Comparison of ENCODE assay signal across 27 cellular contexts in the genomic region with DNA sequence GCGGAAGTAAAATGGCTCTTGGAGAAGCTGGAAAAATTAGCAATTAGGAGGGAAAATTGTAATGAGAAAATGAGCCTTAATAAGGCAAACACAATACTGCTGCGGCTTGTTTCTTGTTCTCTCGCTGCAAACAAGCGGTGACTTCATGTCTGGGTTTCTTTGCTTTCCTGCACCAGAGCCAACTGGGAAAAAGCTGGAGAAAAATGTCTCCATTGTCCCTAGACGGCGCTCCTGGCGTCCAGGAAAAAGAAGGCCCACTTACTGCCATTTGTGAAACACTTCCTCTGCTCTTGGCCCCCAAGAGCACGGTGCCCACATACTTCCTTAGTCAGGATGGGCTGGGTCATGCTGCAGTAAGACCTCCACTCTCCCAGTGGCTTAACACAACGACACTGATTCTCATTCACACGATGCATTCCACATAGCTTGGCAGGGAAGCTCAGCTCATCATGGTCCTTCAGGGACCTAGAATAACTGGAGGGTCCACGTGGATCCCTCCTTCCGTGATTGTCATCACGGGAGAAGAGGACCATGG.
"Had no signal": no experiment of that assay in that cellular context is flagged by ENCODE, and none has a peak within 500 bp of the region (broad histone marks: within the 10 kb centered on the region; RNA-seq: fewer than 3 reads in every experiment).

No MANE protein-coding gene starts in this region.

- H3K4me1 Mint-ChIP-seq: activated CD4-positive, alpha-beta memory T cell treated with anti-CD3 and anti-CD28 coated beads, Interleukin-2, amount 10 ng/mL, durations not matched to agents 7 days and 5 days; activated CD4-positive, alpha-beta T cell treated with anti-CD3 and anti-CD28 coated beads, Interleukin-2, amount 10 ng/mL, durations not matched to agents 7 days and 5 days; stimulated activated memory B cell treated with anti-CD40 and anti-IgM and Interleukin-4, amounts not matched to agents 10 μg/mL and 1 μg/mL and 100 μg/mL, for 72 hours; stimulated activated naive CD8-positive, alpha-beta T cell treated with anti-CD3 and anti-CD28 coated beads, Interleukin-15, amount 100 ng/mL, for 72 hours had no signal

- H3K4me3 ChIP-seq: body of pancreas, colonic mucosa, gastrocnemius medialis, hepatocyte, prostate gland, sigmoid colon, thyroid gland, upper lobe of left lung, vagina had no signal

- H3K27me3 Mint-ChIP-seq: activated CD4-positive, alpha-beta memory T cell treated with anti-CD3 and anti-CD28 coated beads, Interleukin-2, amount 10 ng/mL, durations not matched to agents 7 days and 5 days; activated CD4-positive, alpha-beta T cell treated with anti-CD3 and anti-CD28 coated beads, Interleukin-2, amount 10 ng/mL, durations not matched to agents 7 days and 5 days; activated naive CD8-positive, alpha-beta T cell; activated T-cell treated with anti-CD3 and anti-CD28 coated beads, Interleukin-2, amount 50 U/mL, for 24 hours had no signal

- DNase-seq: activated CD4-positive, alpha-beta memory T cell treated with anti-CD3 and anti-CD28 coated beads, Interleukin-2, amount 10 ng/mL, durations not matched to agents 7 days and 5 days; activated CD4-positive, alpha-beta T cell treated with anti-CD3 and anti-CD28 coated beads, Interleukin-2, amount 10 ng/mL, durations not matched to agents 7 days and 5 days; activated CD8-positive, alpha-beta memory T cell treated with anti-CD3 and anti-CD28 coated beads, Interleukin-2, amount 50 U/mL, for 48 hours; activated naive CD4-positive, alpha-beta T cell treated with Interleukin-2 at 50 U/mL for 16 hours; activated T-cell treated with anti-CD3 and anti-CD28 coated beads, Interleukin-2, amount 50 U/mL, for 24 hours; body of pancreas; colonic mucosa; effector memory CD4-positive, alpha-beta T cell; gastrocnemius medialis; mammary epithelial cell; natural killer cell; retina; sigmoid colon; stimulated activated CD4-positive, alpha-beta T cell treated with anti-CD3 and anti-CD28 coated beads, Interleukin-4, amount 100 ng/mL, for 24 hours; stimulated activated naive CD8-positive, alpha-beta T cell treated with anti-CD3 and anti-CD28 coated beads, Interleukin-15, amount 100 ng/mL, for 72 hours; T-helper 1 cell; thyroid gland had no signal

- H3K4me3 Mint-ChIP-seq: activated CD4-positive, alpha-beta memory T cell treated with anti-CD3 and anti-CD28 coated beads, Interleukin-2, amount 10 ng/mL, durations not matched to agents 7 days and 5 days; activated CD4-positive, alpha-beta T cell treated with anti-CD3 and anti-CD28 coated beads, Interleukin-2, amount 10 ng/mL, durations not matched to agents 7 days and 5 days; activated naive CD8-positive, alpha-beta T cell; activated T-cell treated with anti-CD3 and anti-CD28 coated beads, Interleukin-2, amount 50 U/mL, for 24 hours; natural killer cell; stimulated activated memory B cell treated with anti-CD40 and anti-IgM and Interleukin-4, amounts not matched to agents 10 μg/mL and 1 μg/mL and 100 μg/mL, for 72 hours; stimulated activated naive CD8-positive, alpha-beta T cell treated with anti-CD3 and anti-CD28 coated beads, Interleukin-15, amount 100 ng/mL, for 72 hours; T-helper 2 cell treated with Interferon-gamma antibody and Interleukin-4, amounts not matched to agents 5 μg/mL and 100 μg/mL, for 36 hours had no signal

- H3K9me3 Mint-ChIP-seq: activated CD4-positive, alpha-beta memory T cell treated with anti-CD3 and anti-CD28 coated beads, Interleukin-2, amount 10 ng/mL, durations not matched to agents 7 days and 5 days; activated CD4-positive, alpha-beta T cell treated with anti-CD3 and anti-CD28 coated beads, Interleukin-2, amount 10 ng/mL, durations not matched to agents 7 days and 5 days; activated T-cell treated with anti-CD3 and anti-CD28 coated beads, Interleukin-2, amount 50 U/mL, for 24 hours; natural killer cell; stimulated activated memory B cell treated with anti-CD40 and anti-IgM and Interleukin-4, amounts not matched to agents 10 μg/mL and 1 μg/mL and 100 μg/mL, for 72 hours; stimulated activated naive CD8-positive, alpha-beta T cell treated with anti-CD3 and anti-CD28 coated beads, Interleukin-15, amount 100 ng/mL, for 72 hours; T-helper 2 cell treated with Interferon-gamma antibody and Interleukin-4, amounts not matched to agents 5 μg/mL and 100 μg/mL, for 36 hours had no signal

- H3K27me3 ChIP-seq: body of pancreas, colonic mucosa, gastrocnemius medialis, hepatocyte, sigmoid colon, thyroid gland, upper lobe of left lung, vagina had no signal

- H3K4me1 ChIP-seq: body of pancreas, colonic mucosa, gastrocnemius medialis, prostate gland, sigmoid colon, thyroid gland, upper lobe of left lung, vagina had no signal

- H3K79me2 ChIP-seq: hepatocyte had no signal

- H3K27ac Mint-ChIP-seq: activated CD4-positive, alpha-beta memory T cell treated with anti-CD3 and anti-CD28 coated beads, Interleukin-2, amount 10 ng/mL, durations not matched to agents 7 days and 5 days; activated CD4-positive, alpha-beta T cell treated with anti-CD3 and anti-CD28 coated beads, Interleukin-2, amount 10 ng/mL, durations not matched to agents 7 days and 5 days; activated naive CD8-positive, alpha-beta T cell; activated T-cell treated with anti-CD3 and anti-CD28 coated beads, Interleukin-2, amount 50 U/mL, for 24 hours; natural killer cell; stimulated activated memory B cell treated with anti-CD40 and anti-IgM and Interleukin-4, amounts not matched to agents 10 μg/mL and 1 μg/mL and 100 μg/mL, for 72 hours; stimulated activated naive CD8-positive, alpha-beta T cell treated with anti-CD3 and anti-CD28 coated beads, Interleukin-15, amount 100 ng/mL, for 72 hours; T-helper 2 cell treated with Interferon-gamma antibody and Interleukin-4, amounts not matched to agents 5 μg/mL and 100 μg/mL, for 36 hours had no signal

- FAIRE-seq: keratinocyte, small intestine had no signal

- H3K27ac ChIP-seq: body of pancreas, colonic mucosa, gastrocnemius medialis, hepatocyte, prostate gland, sigmoid colon, thyroid gland, upper lobe of left lung, vagina, VCaP had no signal

- H3K36me3 Mint-ChIP-seq: activated naive CD8-positive, alpha-beta T cell; natural killer cell; stimulated activated memory B cell treated with anti-CD40 and anti-IgM and Interleukin-4, amounts not matched to agents 10 μg/mL and 1 μg/mL and 100 μg/mL, for 72 hours had no signal

- H3K4me2 ChIP-seq: hepatocyte had no signal

- H3K36me3 ChIP-seq: colonic mucosa, gastrocnemius medialis, prostate gland, sigmoid colon, thyroid gland, upper lobe of left lung, vagina had no signal

- ATAC-seq: body of pancreas; gastrocnemius medialis; natural killer cell; stimulated activated memory B cell treated with anti-CD40 and anti-IgM and Interleukin-4, amounts not matched to agents 10 μg/mL and 1 μg/mL and 100 μg/mL, for 72 hours; stimulated activated naive CD8-positive, alpha-beta T cell treated with anti-CD3 and anti-CD28 coated beads, Interleukin-15, amount 100 ng/mL, for 72 hours had no signal
